Comparison of ENCODE assay signal across 16 cellular contexts in genomic region chr3:4730734-4731133, GRCh38.
DNase-seq lines count a peak whose midpoint lies in the region; ATAC-seq, FAIRE-seq and TF ChIP-seq lines count a peak whose summit lies in the region.
"Had no signal": no experiment of that assay in that cellular context is flagged by ENCODE, and none has a peak within 500 bp of the region (broad histone marks: within the 10 kb centered on the region; RNA-seq: fewer than 3 reads in every experiment).

No MANE protein-coding gene starts in this region.

- no peak for TF ChIP-seq CTCF in HepG2 (CRISPR knock-in tag; IDR thresholded peaks at IDR 0.05)

- no peaks in the 10 kb centered on the region for H3K9me3 ChIP-seq in skeletal muscle satellite cell (replicated peaks; ENCODE audit: low read length)
- no peaks in the 10 kb centered on the region for H3K9me3 ChIP-seq in HepG2 (ENCODE audit: low read length)
- H3K9me3 ChIP-seq: colonic mucosa, esophagus squamous epithelium, upper lobe of left lung had no signal

- peak overlapping the region; percentile 43 for H3K4me2 ChIP-seq in skeletal muscle satellite cell (ENCODE audit: low read length)
- no peak overlapping the region for H3K4me2 ChIP-seq in HepG2 (ENCODE audit: low read depth, low read length)

- WGBS in HepG2 (ENCODE audit: low lambda C conversion rate): 99% methylated on average over 7 of the region's 7 CpGs

- H3K4me1 ChIP-seq in skeletal muscle satellite cell (ENCODE audit: control insufficient read depth, insufficient read depth, low read length): peaks cover 15% of the 10 kb centered on the region
- peaks cover 14% of the 10 kb centered on the region; the same call in 1 of the 2 replicates for H3K4me1 ChIP-seq in HepG2 (ENCODE audit: insufficient read depth, low read length)
- H3K4me1 ChIP-seq: colonic mucosa had no signal

- H3K36me3 ChIP-seq in skeletal muscle satellite cell (ENCODE audit: insufficient read depth, low read length) (no peaks in the 10 kb centered on the region), HepG2 (replicated peaks in 1 of 2; ENCODE audit: control insufficient read depth in 1 of 2, insufficient read depth in 2 of 2, low read length in 2 of 2) (peaks cover 2 to 7% of the 10 kb centered on the region in 2 experiments; a peak in 2 of 5 replicates)
- H3K36me3 ChIP-seq: colonic mucosa had no signal

- POLR2A ChIA-PET in HepG2 (lab: Yijun Ruan, JAX): no interaction called here

- TF ChIP-seq RAD21 in HepG2 (CRISPR knock-in tag; IDR thresholded peaks at IDR 0.05): no peak

- TF ChIP-seq POLR2A in HepG2 (IDR thresholded peaks at IDR 0.05; ENCODE audit: insufficient read depth in 1 of 2, low read depth in 2 of 2, low read length in 2 of 2): no peak

- DNase-seq in NCI-H1092 treated with DMSO at 0.1 percent for 48 hours (lab: John Stamatoyannopoulos, UW) (peak; percentile 84), astrocyte of the hippocampus (ENCODE audit: low read depth, low spot score) (peak; percentile 87), islet precursor cell (peak; percentile 34), HepG2 (ENCODE audit: low spot score) (no peak), DMS153 treated with DMSO at 0.1 percent for 48 hours (lab: John Stamatoyannopoulos, UW; ENCODE audit: unreplicated experiment) (no peak), ureter (ENCODE audit: low spot score) (no peak)
- no peak for DNase-seq in stimulated activated CD4-positive, alpha-beta T cell treated with anti-CD3 and anti-CD28 coated beads, Interleukin-4, amount 100 ng/mL, for 4 hours
- DNase-seq: colonic mucosa; esophagus squamous epithelium; mammary epithelial cell; stimulated activated CD4-positive, alpha-beta T cell treated with anti-CD3 and anti-CD28 coated beads, Interleukin-15, amount 100 ng/mL, for 24 hours; upper lobe of left lung had no signal

- H3K79me2 ChIP-seq in HepG2 (ENCODE audit: insufficient read depth, low read length): no peaks in the 10 kb centered on the region

- no peak overlapping the region for H3K27ac ChIP-seq in HepG2 (ENCODE audit: extremely low read length, insufficient read depth, low read length)
- H3K27ac ChIP-seq: colonic mucosa, esophagus squamous epithelium had no signal

- H3K9ac ChIP-seq in skeletal muscle satellite cell (ENCODE audit: low read depth, low read length): no peak overlapping the region
- no peak overlapping the region for H3K9ac ChIP-seq in HepG2 (ENCODE audit: insufficient read depth, low read depth, low read length)

- intact Hi-C loops in HepG2 (cut with micrococcal nuclease; ENCODE audit: unreplicated experiment): no loop called here

- H4K20me1 ChIP-seq in HepG2 (ENCODE audit: insufficient read depth, low read length): no peaks in the 10 kb centered on the region

- FAIRE-seq in HepG2 (lab: Jason Lieb, UNC): no peak
- FAIRE-seq: GM12892 had no signal

- CTCF ChIA-PET in HepG2 (lab: Yijun Ruan, JAX; ENCODE audit: low intra/inter-chr PET ratio, low total read pairs): no interaction called here

- no peak for ATAC-seq in HepG2
- ATAC-seq: activated CD4-positive, CD25-positive, alpha-beta regulatory T cell treated with anti-CD3 and anti-CD28 coated beads, Interleukin-2, amount 50 U/mL, for 24 hours; activated naive CD4-positive, alpha-beta T cell treated with anti-CD3 and anti-CD28 coated beads, Interleukin-2, amount 50 U/mL, for 72 hours had no signal

- TF ChIP-seq EP300 in HepG2 (IDR thresholded peaks at IDR 0.05; ENCODE audit: low read depth in 2 of 2, low read length in 2 of 2) (no peak), HepG2 (CRISPR knock-in tag; IDR thresholded peaks at IDR 0.05; ENCODE audit: borderline replicate concordance) (no peak)

- in situ Hi-C loops in HepG2 (cut with HindIII; ENCODE audit: extremely low pct_ligation_motif_present, low pct_unique_long_range_greater_than_20kb): no loop called here

- H3K4me3 ChIP-seq in skeletal muscle satellite cell (ENCODE audit: low read length) (no peak overlapping the region), HepG2 (replicated peaks in 1 of 3; ENCODE audit: insufficient read depth in 1 of 3, low read depth in 2 of 3, low read length in 3 of 3) (no peak overlapping the region)
- H3K4me3 ChIP-seq: colonic mucosa, esophagus squamous epithelium, upper lobe of left lung had no signal

- no peak overlapping the region for H2AFZ ChIP-seq in HepG2 (ENCODE audit: low read length)

- BruUV-seq in HepG2 (replicated peaks; lab: Mats Ljungman, UMichigan): no TSS peak

- H3K27me3 ChIP-seq in skeletal muscle satellite cell (ENCODE audit: control insufficient read depth, insufficient read depth, low read length) (peaks cover 6% of the 10 kb centered on the region), HepG2 (ENCODE audit: control insufficient read depth in 1 of 2, insufficient read depth in 2 of 2, low read length in 2 of 2) (no peaks in the 10 kb centered on the region)
- H3K27me3 ChIP-seq: colonic mucosa, esophagus squamous epithelium, upper lobe of left lung had no signal

TF ChIP-seq in HepG2, 621 proteins besides CTCF, POLR2A, EP300 and RAD21:
- TF ChIP-seq JUNB (CRISPR knock-in tag; IDR thresholded peaks at IDR 0.05; ENCODE audit: borderline replicate concordance) (no peak), SNAPC2 (CRISPR knock-in tag; IDR thresholded peaks at IDR 0.05) (no peak), SIN3A (IDR thresholded peaks at IDR 0.05; ENCODE audit: borderline replicate concordance, low read depth, low read length) (no peak), ARNT2 (CRISPR knock-in tag; IDR thresholded peaks at IDR 0.05; ENCODE audit: low read depth) (no peak), CAMTA2 (CRISPR knock-in tag; IDR thresholded peaks at IDR 0.05; ENCODE audit: borderline replicate concordance) (no peak), ZNF20 (CRISPR knock-in tag; IDR thresholded peaks at IDR 0.05) (no peak), ESRRA (CRISPR knock-in tag; IDR thresholded peaks at IDR 0.05; ENCODE audit: low read depth) (no peak), SETDB1 (CRISPR knock-in tag; IDR thresholded peaks at IDR 0.05; ENCODE audit: borderline replicate concordance) (no peak), ZNF484 (CRISPR knock-in tag; IDR thresholded peaks at IDR 0.05; ENCODE audit: borderline replicate concordance, low read depth) (no peak)

Comparison
In these comparisons a context has a peak if more than half of its experiments do, and no peak if none do; other contexts are left out.
1. DNase-seq: peak in NCI-H1092 treated with DMSO at 0.1 percent for 48 hours (single experiment), astrocyte of the hippocampus (single experiment) and islet precursor cell (single experiment); none in HepG2 (single experiment), DMS153 treated with DMSO at 0.1 percent for 48 hours (single experiment), ureter (single experiment) and stimulated activated CD4-positive, alpha-beta T cell treated with anti-CD3 and anti-CD28 coated beads, Interleukin-4, amount 100 ng/mL, for 4 hours (0 of 2).